ENCODE assay signal across 8 cellular contexts in the genomic region with DNA sequence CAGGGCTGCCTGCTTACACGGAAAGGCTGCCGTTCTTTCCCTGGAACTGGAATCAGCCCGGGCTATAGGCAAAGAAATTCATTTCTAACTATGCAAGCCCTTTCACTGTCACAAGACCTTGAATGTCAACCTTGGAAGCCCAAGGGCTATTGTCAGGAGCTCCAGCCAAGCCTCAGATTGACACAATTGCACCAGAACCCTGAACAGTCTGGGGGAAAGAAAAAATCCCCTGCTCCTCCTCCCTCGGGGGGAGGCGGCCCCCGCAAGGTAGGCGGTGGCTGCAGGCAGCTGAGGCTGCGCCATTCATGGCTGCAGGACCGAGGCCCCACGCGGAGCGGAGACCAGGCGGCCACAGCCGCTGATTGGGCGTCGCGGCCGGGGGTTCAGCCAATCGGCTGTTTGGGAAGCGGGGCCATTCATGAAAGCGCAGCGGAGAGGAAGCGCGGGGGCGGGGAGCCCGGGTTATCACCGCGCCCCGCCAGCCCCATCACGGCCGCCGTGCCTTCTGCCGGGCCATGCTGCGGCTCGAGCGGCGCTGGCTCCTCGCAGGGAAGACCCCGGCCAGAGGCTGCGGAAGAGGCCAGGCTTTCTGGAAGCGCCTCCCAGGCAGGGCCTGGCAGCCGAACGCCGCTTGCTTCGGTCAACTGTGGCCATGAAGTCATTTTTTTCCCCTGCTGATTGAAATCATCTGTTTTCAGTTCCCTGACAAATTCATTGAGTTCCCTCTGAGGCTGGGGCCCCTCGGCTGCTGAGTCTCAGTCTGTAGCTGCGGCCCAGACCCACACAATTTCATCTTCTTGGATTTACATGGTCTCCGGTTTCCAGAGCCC. TPM values are rescaled to one million over a fixed set of nuclear protein-coding genes. Genes with fewer than 3 reads are reported as not detected.
DNase-seq lines count a peak whose midpoint lies in the region; ATAC-seq lines count a peak whose summit lies in the region.

No MANE protein-coding gene starts in this region.

- H2BK5ac ChIP-seq in mesendoderm (ENCODE audit: low read length), result peak overlapping the region; percentile 47

- no peaks in the 10 kb centered on the region for H3K36me3 ChIP-seq in effector memory CD4-positive, alpha-beta T cell (ENCODE audit: control insufficient read depth, insufficient read depth, low read length)
- H3K36me3 ChIP-seq in mesendoderm (ENCODE audit: control insufficient read depth, insufficient read depth, low read length), result no peaks in the 10 kb centered on the region

- ATAC-seq in HG03039 (IDR thresholded peaks at IDR 0.05; ENCODE audit: unreplicated experiment), result peak; percentile 86

- H3K9me3 ChIP-seq in effector memory CD4-positive, alpha-beta T cell (ENCODE audit: control insufficient read depth, low read length), result no peaks in the 10 kb centered on the region

- H4K8ac ChIP-seq in mesendoderm (ENCODE audit: low read depth, low read length), result no peak overlapping the region

- no peak overlapping the region for H2BK15ac ChIP-seq in mesendoderm (replicated peaks; ENCODE audit: low read depth)

- no peak overlapping the region for H3K23ac ChIP-seq in mesendoderm (ENCODE audit: low read length)

- H3K18ac ChIP-seq in mesendoderm (ENCODE audit: low read length), result peak overlapping the region; percentile 82

- DNase-seq in SIG-M5 treated with dmso at 0.1 percent for 504 hours (lab: John Stamatoyannopoulos, UW; ENCODE audit: unreplicated experiment) (peak; percentile 26), SIG-M5 (lab: John Stamatoyannopoulos, UW) (no peak), NCI-H748 (lab: John Stamatoyannopoulos, UW; ENCODE audit: unreplicated experiment) (peak; percentile 94), mesendoderm (peak; percentile 97)
- DNase-seq in activated CD8-positive, alpha-beta memory T cell treated with anti-CD3 and anti-CD28 coated beads for 48 hours (ENCODE audit: low read depth in 2 of 3, low spot score in 2 of 3), result peak; percentile 52 to 66 (median 58)
- peak; percentile 19 to 36 (median 23) for DNase-seq in effector memory CD4-positive, alpha-beta T cell
- peak; percentile 21 for DNase-seq in stimulated activated CD8-positive, alpha-beta memory T cell treated with anti-CD3 and anti-CD28 coated beads, Interleukin-15, amount 100 ng/mL, for 1 hour (ENCODE audit: low read depth)

- peak overlapping the region; percentile 70 for H3K9ac ChIP-seq in mesendoderm (ENCODE audit: low read length)

- no peaks in the 10 kb centered on the region for H3K79me1 ChIP-seq in mesendoderm (ENCODE audit: low read length)

- peak overlapping the region; percentile 77 for H3K4ac ChIP-seq in mesendoderm (ENCODE audit: low read depth, low read length)

- peaks cover 9% of the 10 kb centered on the region for H3K4me1 ChIP-seq in effector memory CD4-positive, alpha-beta T cell (ENCODE audit: control insufficient read depth, insufficient read depth, low read length, poor library complexity, severe bottlenecking)
- peaks cover 12% of the 10 kb centered on the region for H3K4me1 ChIP-seq in mesendoderm (ENCODE audit: control insufficient read depth, low read depth, low read length)

- H3K27ac ChIP-seq in effector memory CD4-positive, alpha-beta T cell (ENCODE audit: insufficient read depth, low read length, poor library complexity, severe bottlenecking), result no peak overlapping the region
- peak overlapping the region; percentile 93 for H3K27ac ChIP-seq in mesendoderm (ENCODE audit: low read depth, low read length)

- peak overlapping the region; percentile 35 for H3K4me2 ChIP-seq in mesendoderm (ENCODE audit: low read length)

- H3K4me3 ChIP-seq in effector memory CD4-positive, alpha-beta T cell (ENCODE audit: insufficient read depth, low read depth, low read length, poor library complexity, severe bottlenecking), result peak overlapping the region; percentile 46
- no peak overlapping the region for H3K4me3 ChIP-seq in mesendoderm (ENCODE audit: low read length)

- peak overlapping the region; percentile 83 for H3K56ac ChIP-seq in mesendoderm (ENCODE audit: low read length)

- H4K5ac ChIP-seq in mesendoderm (ENCODE audit: low read length), result peak overlapping the region; percentile 74

- H3K79me2 ChIP-seq in mesendoderm (ENCODE audit: control insufficient read depth, insufficient read depth, low read length), result no peaks in the 10 kb centered on the region

- peak overlapping the region; percentile 33 for H2BK120ac ChIP-seq in mesendoderm (ENCODE audit: low read depth, low read length)

- no CpG with 5 or more reads among the region's 48 CpGs for WGBS in mesendoderm (ENCODE audit: extremely low coverage, insufficient coverage, low lambda C conversion rate)

- no peak overlapping the region for H2AK5ac ChIP-seq in mesendoderm (ENCODE audit: low read length)

- H3K27me3 ChIP-seq in effector memory CD4-positive, alpha-beta T cell (replicated peaks; ENCODE audit: control insufficient read depth, insufficient read depth, low read length, poor library complexity, severe bottlenecking), result no peaks in the 10 kb centered on the region
- no peaks in the 10 kb centered on the region for H3K27me3 ChIP-seq in mesendoderm (ENCODE audit: insufficient read depth, low read length, poor library complexity)

RNA-seq across cellular contexts. Expression of a gene that starts 38.1 kb away (rescaled TPM):
- polyA plus RNA-seq in mesendoderm (2013, experiment 1 of 2), result not detected
- polyA plus RNA-seq in mesendoderm (2013, experiment 2 of 2), result not detected
